In the genomic region with DNA sequence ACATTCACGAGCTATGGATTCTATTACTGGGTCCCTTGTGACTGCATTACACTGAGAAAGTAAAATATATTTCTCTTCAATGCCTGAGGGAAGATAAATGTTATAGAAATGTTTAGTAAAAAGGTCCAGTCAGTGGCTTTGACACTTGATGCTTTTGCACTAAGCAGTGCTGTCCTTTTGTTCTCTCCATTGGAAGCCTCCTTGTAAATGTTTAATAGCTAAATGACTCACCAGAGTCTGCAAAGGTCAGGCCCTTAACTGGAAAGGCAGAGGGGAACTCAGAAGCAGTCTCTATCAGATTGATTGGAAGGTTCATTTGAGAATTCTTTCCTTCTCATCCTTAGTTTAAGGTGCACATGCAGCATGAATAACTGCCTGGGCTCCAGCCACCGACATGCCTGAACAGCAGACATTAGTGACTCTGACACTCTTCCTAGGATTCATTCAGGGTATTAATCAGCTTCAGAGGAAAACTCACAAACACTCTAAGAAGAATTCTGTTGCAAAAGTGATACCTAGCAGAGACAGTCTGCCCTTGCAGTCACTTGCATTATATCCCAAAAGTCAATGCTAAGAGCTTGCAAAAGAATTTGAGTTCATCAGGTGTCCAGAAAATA, we compare ENCODE assay signal across 12 cellular contexts. TPM values are rescaled to one million over a fixed set of nuclear protein-coding genes. Genes with fewer than 3 reads are reported as not detected.
A peak's percentile ranks its signal among the peaks of the same experiment; 100 is the strongest.
DNase-seq lines count a peak whose midpoint lies in the region; ATAC-seq and TF ChIP-seq lines count a peak whose summit lies in the region.
"Had no signal": no experiment of that assay in that cellular context is flagged by ENCODE, and none has a peak within 500 bp of the region (broad histone marks: within the 10 kb centered on the region; RNA-seq: fewer than 3 reads in every experiment).

No MANE protein-coding gene starts in this region.

- peak; percentile 17 for DNase-seq in myocyte (ENCODE audit: low read depth)
- no peak for DNase-seq in activated CD4-positive, alpha-beta T cell treated with anti-CD3 and anti-CD28 coated beads for 1 hour
- no peak for DNase-seq in activated CD4-positive, alpha-beta T cell treated with anti-CD3 and anti-CD28 coated beads, Interleukin-2, amount 50 U/mL, for 4 hours
- no peak for DNase-seq in activated gamma-delta T cell (lab: John Stamatoyannopoulos, UW)
- no peak for DNase-seq in omental fat pad (ENCODE audit: low spot score)
- DNase-seq: activated CD4-positive, alpha-beta T cell treated with anti-CD3 and anti-CD28 coated beads for 48 hours; lower lobe of right lung; NCI-H82 had no signal

- TF ChIP-seq CTCF in VCaP (conservative IDR thresholded peaks at IDR 0.05): no peak
- no peak for TF ChIP-seq CTCF in omental fat pad (IDR thresholded peaks at IDR 0.05)

- peak; percentile 68 for ATAC-seq in GM18861 (IDR thresholded peaks at IDR 0.05; ENCODE audit: unreplicated experiment)
- peak; percentile 56 for ATAC-seq in HG02623 (IDR thresholded peaks at IDR 0.05; ENCODE audit: unreplicated experiment)
- ATAC-seq in omental fat pad (ENCODE audit: low FRiP score): no peak
- ATAC-seq: lower lobe of right lung had no signal

- H3K27ac ChIP-seq in VCaP: peak overlapping the region; percentile 48
- H3K27ac ChIP-seq: HL-60, lower lobe of right lung had no signal

RNA-seq across cellular contexts. Expression of a gene that starts 11.5 kb away (rescaled TPM):
- 17.3 and 20.7 TPM in 2 replicates for total RNA-seq in myocyte
- polyA plus RNA-seq in myocyte (2012): 7.4 TPM
- 10 to 100 TPM; 10.9 to 26.3 (median 22.1) TPM for total RNA-seq in omental fat pad

RNA-seq across cellular contexts. Expression of a gene that starts 25.0 kb away (rescaled TPM):
- not detected in 2 replicates for total RNA-seq in myocyte
- not detected for polyA plus RNA-seq in myocyte (2012)
- total RNA-seq in omental fat pad: not detected
- total RNA-seq: lower lobe of right lung had no signal
